Comparison of ENCODE assay signal across 24 cellular contexts in genomic region chr11:115184901-115185300, GRCh38.
"Had no signal": no experiment of that assay in that cellular context is flagged by ENCODE, and none has a peak within 500 bp of the region (broad histone marks: within the 10 kb centered on the region; RNA-seq: fewer than 3 reads in every experiment).

No MANE protein-coding gene starts in this region.

- H3K27me3 ChIP-seq: MG63, Peyer's patch had no signal

- H3K27ac ChIP-seq: Peyer's patch, RWPE1 had no signal

- ATAC-seq: activated CD4-positive, CD25-positive, alpha-beta regulatory T cell treated with anti-CD3 and anti-CD28 coated beads, Interleukin-2, amount 50 U/mL, for 24 hours; activated CD8-positive, alpha-beta memory T cell treated with anti-CD3 and anti-CD28 coated beads, Interleukin-2, amount 10 ng/mL, durations not matched to agents 7 days and 5 days; activated naive CD4-positive, alpha-beta T cell treated with anti-CD3 and anti-CD28 coated beads, Interleukin-2, amount 50 U/mL, for 72 hours had no signal

- H3K36me3 Mint-ChIP-seq: activated CD8-positive, alpha-beta memory T cell treated with anti-CD3 and anti-CD28 coated beads, Interleukin-2, amount 10 ng/mL, durations not matched to agents 7 days and 5 days; activated naive CD4-positive, alpha-beta T cell treated with anti-CD3 and anti-CD28 coated beads, Interleukin-2, amount 50 U/mL, for 72 hours had no signal

- DNase-seq: activated CD4-positive, alpha-beta T cell treated with anti-CD3 and anti-CD28 coated beads for 4 hours; activated CD4-positive, alpha-beta T cell treated with anti-CD3 and anti-CD28 coated beads, Interleukin-2, amount 50 U/mL, for 4 hours; activated CD8-positive, alpha-beta memory T cell treated with anti-CD3 and anti-CD28 coated beads, Interleukin-2, amount 10 ng/mL, durations not matched to agents 7 days and 5 days; activated effector memory CD4-positive, alpha-beta T cell treated with anti-CD3 and anti-CD28 coated beads, Interleukin-2, amount 50 U/mL, for 16 hours; activated naive CD4-positive, alpha-beta T cell treated with Interleukin-2 at 50 U/mL for 16 hours; activated T-cell treated with anti-CD3 and anti-CD28 coated beads, Interleukin-2, amount 50 U/mL, for 24 hours; amygdala; MG63; NCI-H146; NCI-H187 treated with DMSO at 0.1 percent for 48 hours; NCI-H2107; NCI-H2171 treated with DMSO at 0.1 percent for 48 hours; NCI-H345; NCI-H510A; NCI-H526 treated with DMSO at 0.1 percent for 48 hours; NCI-H82; Peyer's patch; SHP77 treated with DMSO at 0.1 percent for 48 hours had no signal

- H3K27ac Mint-ChIP-seq: activated CD8-positive, alpha-beta memory T cell treated with anti-CD3 and anti-CD28 coated beads, Interleukin-2, amount 10 ng/mL, durations not matched to agents 7 days and 5 days; activated naive CD4-positive, alpha-beta T cell treated with anti-CD3 and anti-CD28 coated beads, Interleukin-2, amount 50 U/mL, for 72 hours; activated T-cell treated with anti-CD3 and anti-CD28 coated beads, Interleukin-2, amount 50 U/mL, for 24 hours; activated T-helper 1 cell treated with anti-CD3 and anti-CD28 coated beads, Interleukin-12 subunit alpha, Interleukin-12 subunit beta, Interleukin-2, Interleukin-4 antibody, amounts not matched to agents 30 ng/mL and 10 ng/mL and 1 ng/mL, durations not matched to agents 14 hours and 24 hours and 36 hours; T-helper 1 cell treated with Interleukin-12 subunit alpha and Interleukin-12 subunit beta and Interleukin-4 antibody, amounts not matched to agents 30 μg/mL and 1 μg/mL, for 36 hours had no signal

- H3K4me1 ChIP-seq: Peyer's patch had no signal

- H3K36me3 ChIP-seq: MG63, Peyer's patch had no signal

- H3K4me3 ChIP-seq: MG63, Peyer's patch had no signal

- H3K9me3 Mint-ChIP-seq: activated naive CD4-positive, alpha-beta T cell treated with anti-CD3 and anti-CD28 coated beads, Interleukin-2, amount 50 U/mL, for 72 hours; activated T-cell treated with anti-CD3 and anti-CD28 coated beads, Interleukin-2, amount 50 U/mL, for 24 hours; activated T-helper 1 cell treated with anti-CD3 and anti-CD28 coated beads, Interleukin-12 subunit alpha, Interleukin-12 subunit beta, Interleukin-2, Interleukin-4 antibody, amounts not matched to agents 30 ng/mL and 10 ng/mL and 1 ng/mL, durations not matched to agents 14 hours and 24 hours and 36 hours; brain; T-helper 1 cell treated with Interleukin-12 subunit alpha and Interleukin-12 subunit beta and Interleukin-4 antibody, amounts not matched to agents 30 μg/mL and 1 μg/mL, for 36 hours had no signal

- H3K4me1 Mint-ChIP-seq: activated CD8-positive, alpha-beta memory T cell treated with anti-CD3 and anti-CD28 coated beads, Interleukin-2, amount 10 ng/mL, durations not matched to agents 7 days and 5 days had no signal

- H3K4me3 Mint-ChIP-seq: activated CD8-positive, alpha-beta memory T cell treated with anti-CD3 and anti-CD28 coated beads, Interleukin-2, amount 10 ng/mL, durations not matched to agents 7 days and 5 days; activated T-cell treated with anti-CD3 and anti-CD28 coated beads, Interleukin-2, amount 50 U/mL, for 24 hours; activated T-helper 1 cell treated with anti-CD3 and anti-CD28 coated beads, Interleukin-12 subunit alpha, Interleukin-12 subunit beta, Interleukin-2, Interleukin-4 antibody, amounts not matched to agents 30 ng/mL and 10 ng/mL and 1 ng/mL, durations not matched to agents 14 hours and 24 hours and 36 hours; brain; T-helper 1 cell treated with Interleukin-12 subunit alpha and Interleukin-12 subunit beta and Interleukin-4 antibody, amounts not matched to agents 30 μg/mL and 1 μg/mL, for 36 hours had no signal

- H3K27me3 Mint-ChIP-seq: brain had no signal

- H3K9me3 ChIP-seq: MG63, Peyer's patch had no signal
